22 cellular contexts compared by ENCODE assay signal in the genomic region with DNA sequence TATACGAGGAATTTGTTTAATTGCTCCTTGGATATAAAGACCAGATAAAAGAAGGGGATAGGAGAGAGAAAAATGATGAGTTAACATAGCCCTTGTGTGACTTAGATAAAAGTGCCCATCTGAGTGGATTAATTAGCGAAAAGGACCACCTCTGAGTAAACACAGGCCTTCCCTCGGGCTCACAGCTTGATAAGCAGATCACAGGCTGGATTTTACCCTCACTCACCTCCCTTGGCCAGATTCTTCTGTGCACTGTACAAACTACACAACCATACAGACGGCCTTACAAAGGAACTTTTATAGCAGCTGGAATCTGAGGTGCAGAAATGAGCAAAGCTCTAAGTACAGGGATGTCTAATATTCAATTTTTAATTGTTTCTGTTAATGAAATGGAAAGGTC.
"Had no signal": no experiment of that assay in that cellular context is flagged by ENCODE, and none has a peak within 500 bp of the region (broad histone marks: within the 10 kb centered on the region; RNA-seq: fewer than 3 reads in every experiment).

No MANE protein-coding gene starts in this region.

- H3K36me3 Mint-ChIP-seq: activated naive CD8-positive, alpha-beta T cell treated with anti-CD3 and anti-CD28 coated beads for 36 hours had no signal

- H3K9me3 Mint-ChIP-seq: activated T-cell treated with anti-CD3 and anti-CD28 coated beads, Interleukin-2, amount 50 U/mL, for 24 hours; dendritic cell treated with granulocyte-macrophage colony-stimulating factor and Interleukin-4, amounts not matched to agents 40 ng/mL and 50 ng/mL, for 4 days had no signal

- H3K4me3 Mint-ChIP-seq: activated CD8-positive, alpha-beta T cell treated with anti-CD3 and anti-CD28 coated beads, Interleukin-2, amount 10 ng/mL, durations not matched to agents 7 days and 5 days; activated naive CD8-positive, alpha-beta T cell treated with anti-CD3 and anti-CD28 coated beads for 36 hours; activated T-cell treated with anti-CD3 and anti-CD28 coated beads, Interleukin-2, amount 50 U/mL, for 24 hours; activated T-helper 1 cell treated with anti-CD3 and anti-CD28 coated beads, Interleukin-12 subunit alpha, Interleukin-12 subunit beta, Interleukin-2, Interleukin-4 antibody, amounts not matched to agents 30 ng/mL and 10 ng/mL and 1 ng/mL, durations not matched to agents 14 hours and 24 hours and 36 hours; dendritic cell treated with granulocyte-macrophage colony-stimulating factor and Interleukin-4, amounts not matched to agents 40 ng/mL and 50 ng/mL, for 4 days had no signal

- H3K27me3 Mint-ChIP-seq: activated naive CD8-positive, alpha-beta T cell treated with anti-CD3 and anti-CD28 coated beads for 36 hours; activated T-cell treated with anti-CD3 and anti-CD28 coated beads, Interleukin-2, amount 50 U/mL, for 24 hours; dendritic cell treated with granulocyte-macrophage colony-stimulating factor and Interleukin-4, amounts not matched to agents 40 ng/mL and 50 ng/mL, for 4 days had no signal

- H3K27ac Mint-ChIP-seq: activated CD8-positive, alpha-beta T cell treated with anti-CD3 and anti-CD28 coated beads, Interleukin-2, amount 10 ng/mL, durations not matched to agents 7 days and 5 days; activated naive CD8-positive, alpha-beta T cell treated with anti-CD3 and anti-CD28 coated beads for 36 hours; activated T-cell treated with anti-CD3 and anti-CD28 coated beads, Interleukin-2, amount 50 U/mL, for 24 hours; activated T-helper 1 cell treated with anti-CD3 and anti-CD28 coated beads, Interleukin-12 subunit alpha, Interleukin-12 subunit beta, Interleukin-2, Interleukin-4 antibody, amounts not matched to agents 30 ng/mL and 10 ng/mL and 1 ng/mL, durations not matched to agents 14 hours and 24 hours and 36 hours; dendritic cell treated with granulocyte-macrophage colony-stimulating factor and Interleukin-4, amounts not matched to agents 40 ng/mL and 50 ng/mL, for 4 days had no signal

- DNase-seq: activated CD4-positive, alpha-beta T cell treated with anti-CD3 and anti-CD28 coated beads for 48 hours; activated CD4-positive, alpha-beta T cell treated with anti-CD3 and anti-CD28 coated beads, Interleukin-2, amount 50 U/mL, for 4 hours; activated CD4-positive, CD25-positive, alpha-beta regulatory T cell treated with anti-CD3 and anti-CD28 coated beads, Interleukin-2, amount 50 U/mL, for 72 hours; activated CD8-positive, alpha-beta memory T cell treated with anti-CD3 and anti-CD28 coated beads, Interleukin-2, amount 50 U/mL, for 48 hours; activated CD8-positive, alpha-beta T cell treated with anti-CD3 and anti-CD28 coated beads, Interleukin-2, amount 10 ng/mL, durations not matched to agents 7 days and 5 days; activated effector memory CD4-positive, alpha-beta T cell treated with anti-CD3 and anti-CD28 coated beads, Interleukin-2, amount 50 U/mL, for 16 hours; activated naive CD4-positive, alpha-beta T cell treated with Interleukin-2 at 50 U/mL for 16 hours; activated naive CD8-positive, alpha-beta T cell treated with anti-CD3 and anti-CD28 coated beads for 36 hours; activated T-cell treated with anti-CD3 and anti-CD28 coated beads, Interleukin-2, amount 50 U/mL, for 24 hours; brain microvascular endothelial cell; MG63; NCI-H1105 treated with DMSO at 0.1 percent for 48 hours; NCI-H1436 treated with DMSO at 0.1 percent for 48 hours; NCI-H1930; NCI-H2107; NCI-H2171 treated with DMSO at 0.1 percent for 48 hours; NCI-H226; NCI-H526; SIG-M5; T1000 had no signal
